ENCODE assay signal across 10 cellular contexts in genomic region chr22:37501176-37501609, GRCh38. TPM values are rescaled to one million over a fixed set of nuclear protein-coding genes. Genes with fewer than 3 reads are reported as not detected.
DNase-seq lines count a peak whose midpoint lies in the region; TF ChIP-seq lines count a peak whose summit lies in the region.
"Had no signal": no experiment of that assay in that cellular context is flagged by ENCODE, and none has a peak within 500 bp of the region (broad histone marks: within the 10 kb centered on the region; RNA-seq: fewer than 3 reads in every experiment).

No MANE protein-coding gene starts in this region.

- H3K4me3 Mint-ChIP-seq in mesothelial cell of epicardium (peak overlapping the region; percentile 25), type B pancreatic cell (peak overlapping the region; percentile 85)
- H3K4me3 Mint-ChIP-seq: activated T-helper 1 cell treated with anti-CD3 and anti-CD28 coated beads, Interleukin-12 subunit alpha, Interleukin-12 subunit beta, Interleukin-2, Interleukin-4 antibody, amounts not matched to agents 30 ng/mL and 10 ng/mL and 1 ng/mL, durations not matched to agents 14 hours and 24 hours and 36 hours; dendritic cell treated with granulocyte-macrophage colony-stimulating factor and Interleukin-4, amounts not matched to agents 40 ng/mL and 50 ng/mL, for 4 days had no signal

- TF ChIP-seq CTCF in epithelial cell of proximal tubule (conservative IDR thresholded peaks at IDR 0.05; ENCODE audit: low read depth, low read length) (no peak), mesothelial cell of epicardium (IDR thresholded peaks at IDR 0.05; ENCODE audit: unreplicated experiment) (no peak), type B pancreatic cell (conservative IDR thresholded peaks at IDR 0.05) (no peak)

- H3K9me3 Mint-ChIP-seq in mesothelial cell of epicardium (no peaks in the 10 kb centered on the region), type B pancreatic cell (no peaks in the 10 kb centered on the region)
- H3K9me3 Mint-ChIP-seq: activated T-helper 1 cell treated with anti-CD3 and anti-CD28 coated beads, Interleukin-12 subunit alpha, Interleukin-12 subunit beta, Interleukin-2, Interleukin-4 antibody, amounts not matched to agents 30 ng/mL and 10 ng/mL and 1 ng/mL, durations not matched to agents 14 hours and 24 hours and 36 hours; dendritic cell treated with granulocyte-macrophage colony-stimulating factor and Interleukin-4, amounts not matched to agents 40 ng/mL and 50 ng/mL, for 4 days had no signal

- peak overlapping the region; percentile 31 for H3K4me3 ChIP-seq in epithelial cell of proximal tubule (ENCODE audit: low read depth, low read length)

- H3K4me1 Mint-ChIP-seq in mesothelial cell of epicardium (peaks cover 45% of the 10 kb centered on the region), type B pancreatic cell (ENCODE audit: unreplicated experiment) (peaks cover 38% of the 10 kb centered on the region)

- H3K27me3 Mint-ChIP-seq in mesothelial cell of epicardium (ENCODE audit: low read depth) (no peaks in the 10 kb centered on the region), type B pancreatic cell (no peaks in the 10 kb centered on the region)

- H3K27ac Mint-ChIP-seq in mesothelial cell of epicardium (peak overlapping the region; percentile 67), type B pancreatic cell (peak overlapping the region; percentile 95)
- H3K27ac Mint-ChIP-seq: activated T-helper 1 cell treated with anti-CD3 and anti-CD28 coated beads, Interleukin-12 subunit alpha, Interleukin-12 subunit beta, Interleukin-2, Interleukin-4 antibody, amounts not matched to agents 30 ng/mL and 10 ng/mL and 1 ng/mL, durations not matched to agents 14 hours and 24 hours and 36 hours; dendritic cell treated with granulocyte-macrophage colony-stimulating factor and Interleukin-4, amounts not matched to agents 40 ng/mL and 50 ng/mL, for 4 days had no signal

- peaks cover 7% of the 10 kb centered on the region for H3K36me3 Mint-ChIP-seq in mesothelial cell of epicardium
- H3K36me3 Mint-ChIP-seq in type B pancreatic cell: no peaks in the 10 kb centered on the region

- peak; percentile 46 for DNase-seq in DMS53 (lab: John Stamatoyannopoulos, UW)
- DNase-seq in DMS53 treated with DMSO at 0.1 percent for 48 hours (lab: John Stamatoyannopoulos, UW; ENCODE audit: unreplicated experiment): no peak
- DNase-seq in epithelial cell of proximal tubule (ENCODE audit: low read depth): no peak
- DNase-seq in mesothelial cell of epicardium (ENCODE audit: low spot score in 2 of 2, unreplicated experiment in 2 of 2): no peak
- DNase-seq in type B pancreatic cell (ENCODE audit: extremely low spot score, unreplicated experiment): no peak
- DNase-seq in NCI-H1930 (lab: John Stamatoyannopoulos, UW): no peak
- no peak for DNase-seq in central memory CD4-positive, alpha-beta T cell
- no peak for DNase-seq in NCI-H1105 treated with DMSO at 0.1 percent for 48 hours (lab: John Stamatoyannopoulos, UW)

RNA-seq across cellular contexts. Expression of gene MFNG, which starts 15.0 kb away (rescaled TPM):
- total RNA-seq in epithelial cell of proximal tubule: 0.07 TPM in 1 of 2 replicates, not detected in the other
- total RNA-seq in mesothelial cell of epicardium: 0.83 to 0.97 TPM (median 0.91 TPM) in 3 replicates
- 0.76 and 0.82 TPM in 2 replicates for total RNA-seq in type B pancreatic cell (ENCODE audit: low replicate concordance)

RNA-seq across cellular contexts. Expression of gene CARD10, which starts 18.0 kb away (rescaled TPM):
- 60.0 and 63.8 TPM in 2 replicates for total RNA-seq in epithelial cell of proximal tubule
- 12.2 to 13.6 TPM (median 13.1 TPM) in 3 replicates for total RNA-seq in mesothelial cell of epicardium
- total RNA-seq in type B pancreatic cell (ENCODE audit: low replicate concordance): 9.9 and 14.8 TPM in 2 replicates
- total RNA-seq: activated T-helper 1 cell treated with anti-CD3 and anti-CD28 coated beads, Interleukin-12 subunit alpha, Interleukin-12 subunit beta, Interleukin-2, Interleukin-4 antibody, amounts not matched to agents 30 ng/mL and 10 ng/mL and 1 ng/mL, durations not matched to agents 14 hours and 24 hours and 36 hours had no signal

RNA-seq across cellular contexts. Expression of gene CDC42EP1, which starts 59.1 kb away (rescaled TPM):
- total RNA-seq in epithelial cell of proximal tubule (102 and 110 TPM in 2 replicates), mesothelial cell of epicardium (38.5 to 39.1 TPM (median 38.8 TPM) in 3 replicates), type B pancreatic cell (ENCODE audit: low replicate concordance) (20.5 and 30.4 TPM in 2 replicates)
